ENCODE assay signal across 30 cellular contexts in genomic region chr4:12053951-12054350, GRCh38.
"Had no signal": no experiment of that assay in that cellular context is flagged by ENCODE, and none has a peak within 500 bp of the region (broad histone marks: within the 10 kb centered on the region; RNA-seq: fewer than 3 reads in every experiment).

No MANE protein-coding gene starts in this region.

- H3K9me3 ChIP-seq: adrenal gland had no signal

- H3K27me3 ChIP-seq: adrenal gland had no signal

- H3K27ac ChIP-seq: adrenal gland, VCaP had no signal

- H3K4me1 ChIP-seq: adrenal gland had no signal

- H3K4me3 ChIP-seq: adrenal gland had no signal

- ATAC-seq: activated CD8-positive, alpha-beta T cell treated with anti-CD3 and anti-CD28 coated beads for 36 hours; activated naive CD4-positive, alpha-beta T cell treated with anti-CD3 and anti-CD28 coated beads, Interleukin-2, amount 50 U/mL, for 72 hours; activated T-cell treated with anti-CD3 and anti-CD28 coated beads, Interleukin-2, amount 50 U/mL, for 4 hours; activated T-cell treated with anti-CD3 and anti-CD28 coated beads, Interleukin-2, amount 50 U/mL, for 72 hours; activated T-helper 17 cell treated with anti-CD3 and anti-CD28 coated beads, Interleukin-2, amount 50 U/mL, for 72 hours had no signal

- H3K36me3 ChIP-seq: adrenal gland had no signal

- DNase-seq: activated B cell treated with CpG ODN at 0.5 μM for 24 hours; activated CD4-positive, alpha-beta memory T cell treated with anti-CD3 and anti-CD28 coated beads for 36 hours; activated CD4-positive, alpha-beta T cell treated with anti-CD3 and anti-CD28 coated beads for 4 hours; activated CD4-positive, alpha-beta T cell treated with anti-CD3 and anti-CD28 coated beads, Interleukin-2, amount 10 ng/mL, durations not matched to agents 24 days and 14 days; activated CD4-positive, alpha-beta T cell treated with anti-CD3 and anti-CD28 coated beads, Interleukin-2, amount 50 U/mL, for 1 hour; activated CD4-positive, alpha-beta T cell treated with anti-CD3 and anti-CD28 coated beads, Interleukin-2, amount 50 U/mL, for 4 hours; activated CD4-positive, CD25-positive, alpha-beta regulatory T cell treated with anti-CD3 and anti-CD28 coated beads, Interleukin-2, amount 50 U/mL, for 72 hours; activated CD8-positive, alpha-beta memory T cell treated with anti-CD3 and anti-CD28 coated beads, Interleukin-2, amount 50 U/mL, for 4 hours; activated CD8-positive, alpha-beta T cell treated with anti-CD3 and anti-CD28 coated beads for 36 hours; activated effector memory CD4-positive, alpha-beta T cell treated with anti-CD3 and anti-CD28 coated beads, Interleukin-2, amount 50 U/mL, for 16 hours; activated gamma-delta T cell treated with Interleukin-2 at 50 U/mL for 16 hours; activated naive CD4-positive, alpha-beta T cell; activated naive CD4-positive, alpha-beta T cell treated with anti-CD3 and anti-CD28 coated beads for 36 hours; activated naive CD4-positive, alpha-beta T cell treated with anti-CD3 and anti-CD28 coated beads, Interleukin-2, amount 50 U/mL, for 16 hours; activated naive CD8-positive, alpha-beta T cell treated with anti-CD3 and anti-CD28 coated beads for 36 hours; activated T-cell treated with anti-CD3 and anti-CD28 coated beads for 4 hours; activated T-cell treated with anti-CD3 and anti-CD28 coated beads, Interleukin-2, amount 50 U/mL, for 1 hour; activated T-cell treated with anti-CD3 and anti-CD28 coated beads, Interleukin-2, amount 50 U/mL, for 4 hours; activated T-cell treated with anti-CD3 and anti-CD28 coated beads, Interleukin-2, amount 50 U/mL, for 72 hours; adrenal gland; amniotic stem cell; aorta; central memory CD4-positive, alpha-beta T cell; SW 1271; T-helper 1 cell; T-helper 2 cell; T-helper 9 cell had no signal
